In the genomic region with DNA sequence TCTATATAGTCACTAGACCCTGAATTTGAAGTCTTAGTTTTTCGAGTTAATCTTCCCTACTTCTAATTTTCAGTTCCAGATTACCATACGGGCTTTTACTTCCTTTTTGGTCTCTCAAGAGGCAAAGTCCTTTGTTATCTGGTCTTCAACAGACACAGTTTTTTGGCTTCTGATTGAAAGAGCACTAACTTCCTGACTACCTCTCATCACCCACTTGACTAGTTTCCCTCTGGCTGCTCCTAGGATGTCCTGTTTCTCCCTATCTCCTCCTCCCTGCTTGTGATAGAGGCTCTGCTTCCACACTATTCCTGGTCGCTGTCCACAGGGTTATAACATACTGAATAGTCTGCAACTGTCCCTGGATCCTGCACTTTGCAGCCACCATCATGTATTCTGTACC, we compare ENCODE assay signal across 20 cellular contexts.
"Had no signal": no experiment of that assay in that cellular context is flagged by ENCODE, and none has a peak within 500 bp of the region (broad histone marks: within the 10 kb centered on the region; RNA-seq: fewer than 3 reads in every experiment).

No MANE protein-coding gene starts in this region.

- DNase-seq: cortex of kidney; effector memory CD4-positive, alpha-beta T cell; esophagus squamous epithelium; foreskin fibroblast; glutamatergic neuron; immature natural killer cell; mammary epithelial cell; naive thymus-derived CD4-positive, alpha-beta T cell; psoas muscle; retina; right lobe of liver; stimulated activated CD4-positive, alpha-beta T cell treated with anti-CD3 and anti-CD28 coated beads, Interleukin-4, amount 100 ng/mL, for 1 hour; stimulated activated CD8-positive, alpha-beta memory T cell treated with anti-CD3 and anti-CD28 coated beads, Interleukin-4, amount 100 ng/mL, for 48 hours; upper lobe of right lung had no signal

- ATAC-seq: gastroesophageal sphincter; naive thymus-derived CD4-positive, alpha-beta T cell; psoas muscle; right lobe of liver; stimulated activated effector memory CD8-positive, alpha-beta T cell treated with anti-CD3 and anti-CD28 coated beads, Interleukin-12 subunit alpha, Interleukin-12 subunit beta, amount 100 ng/mL, for 72 hours; upper lobe of right lung had no signal

- H3K4me1 ChIP-seq: esophagus squamous epithelium, gastroesophageal sphincter, psoas muscle, right lobe of liver, tibial nerve, upper lobe of right lung, vagina had no signal

- H3K27me3 Mint-ChIP-seq: stimulated activated naive CD8-positive, alpha-beta T cell treated with anti-CD3 and anti-CD28 coated beads, Interleukin-15, Interleukin-2, amounts not matched to agents 100 ng/mL and 50 ng/mL, for 24 hours had no signal

- H3K9me3 Mint-ChIP-seq: immature natural killer cell; naive thymus-derived CD4-positive, alpha-beta T cell; stimulated activated effector memory CD8-positive, alpha-beta T cell treated with anti-CD3 and anti-CD28 coated beads, Interleukin-12 subunit alpha, Interleukin-12 subunit beta, amount 100 ng/mL, for 72 hours; stimulated activated naive CD8-positive, alpha-beta T cell treated with anti-CD3 and anti-CD28 coated beads, Interleukin-15, Interleukin-2, amounts not matched to agents 100 ng/mL and 50 ng/mL, for 24 hours had no signal

- H3K4me3 ChIP-seq: esophagus squamous epithelium, gastroesophageal sphincter, psoas muscle, right lobe of liver, tibial nerve, upper lobe of right lung, vagina had no signal

- H3K27ac Mint-ChIP-seq: immature natural killer cell; stimulated activated effector memory CD8-positive, alpha-beta T cell treated with anti-CD3 and anti-CD28 coated beads, Interleukin-12 subunit alpha, Interleukin-12 subunit beta, amount 100 ng/mL, for 72 hours; stimulated activated naive CD8-positive, alpha-beta T cell treated with anti-CD3 and anti-CD28 coated beads, Interleukin-15, Interleukin-2, amounts not matched to agents 100 ng/mL and 50 ng/mL, for 24 hours had no signal

- H3K27ac ChIP-seq: esophagus squamous epithelium, gastroesophageal sphincter, neutrophil, psoas muscle, right lobe of liver, tibial nerve, upper lobe of right lung, vagina had no signal

- H3K4me3 Mint-ChIP-seq: immature natural killer cell; naive thymus-derived CD4-positive, alpha-beta T cell; stimulated activated effector memory CD8-positive, alpha-beta T cell treated with anti-CD3 and anti-CD28 coated beads, Interleukin-12 subunit alpha, Interleukin-12 subunit beta, amount 100 ng/mL, for 72 hours; stimulated activated naive CD8-positive, alpha-beta T cell treated with anti-CD3 and anti-CD28 coated beads, Interleukin-15, Interleukin-2, amounts not matched to agents 100 ng/mL and 50 ng/mL, for 24 hours had no signal

- H3K4me1 Mint-ChIP-seq: immature natural killer cell; stimulated activated effector memory CD8-positive, alpha-beta T cell treated with anti-CD3 and anti-CD28 coated beads, Interleukin-12 subunit alpha, Interleukin-12 subunit beta, amount 100 ng/mL, for 72 hours had no signal

- H3K27me3 ChIP-seq: esophagus squamous epithelium, gastroesophageal sphincter, neutrophil, right lobe of liver, tibial nerve, upper lobe of right lung, vagina had no signal

- H3K36me3 Mint-ChIP-seq: immature natural killer cell; naive thymus-derived CD4-positive, alpha-beta T cell; stimulated activated effector memory CD8-positive, alpha-beta T cell treated with anti-CD3 and anti-CD28 coated beads, Interleukin-12 subunit alpha, Interleukin-12 subunit beta, amount 100 ng/mL, for 72 hours had no signal

- H3K36me3 ChIP-seq: esophagus squamous epithelium, gastroesophageal sphincter, neutrophil, right lobe of liver, tibial nerve, upper lobe of right lung, vagina had no signal

- H3K9me3 ChIP-seq: esophagus squamous epithelium, gastroesophageal sphincter, neutrophil, psoas muscle, right lobe of liver, tibial nerve, upper lobe of right lung, vagina had no signal
